In the genomic region with DNA sequence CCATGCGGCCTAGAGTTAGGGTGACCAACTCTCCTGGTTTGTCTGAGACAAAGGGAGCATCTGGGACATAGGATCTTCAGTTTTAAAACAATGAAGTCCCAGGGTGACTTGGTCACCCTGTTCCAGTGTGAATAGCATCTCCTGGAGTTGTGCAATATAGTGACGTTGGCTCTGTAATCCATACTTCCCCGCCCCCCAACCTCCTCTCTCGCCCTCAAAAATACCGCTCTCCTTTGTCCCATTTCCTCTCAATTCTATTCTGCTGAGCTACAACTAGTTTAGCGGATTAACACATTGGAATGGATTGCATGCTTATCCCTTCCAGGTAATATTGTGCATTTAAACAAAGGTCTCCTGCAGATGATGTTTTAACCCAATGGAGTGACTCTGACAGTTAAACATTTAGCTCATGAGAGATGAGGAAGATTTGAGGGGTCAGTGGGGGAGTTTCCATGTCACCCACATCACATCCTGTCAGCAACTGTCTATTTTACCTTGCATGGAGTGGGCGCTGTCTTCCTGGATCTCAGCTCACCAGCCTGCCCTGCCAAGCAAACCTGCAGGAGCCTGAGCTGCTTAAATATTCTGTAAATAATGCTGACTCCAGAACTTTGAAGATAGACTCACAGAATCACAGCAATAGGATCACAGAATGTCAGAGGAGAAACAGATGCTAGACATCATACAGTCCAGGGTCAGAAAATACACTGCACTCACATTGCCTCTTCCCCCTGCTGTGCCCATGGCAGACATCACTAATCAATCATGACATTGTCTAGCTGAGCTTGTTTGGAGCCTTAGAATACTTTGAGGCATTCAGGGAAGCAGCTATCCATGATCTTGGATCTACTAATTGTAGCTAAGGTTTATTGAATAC, we compare ENCODE assay signal across 1 cellular context.
TF ChIP-seq lines count a peak whose summit lies in the region.

No MANE protein-coding gene starts in this region.

TF ChIP-seq in HepG2, 621 proteins besides CTCF, POLR2A, EP300 and RAD21:
- TF ChIP-seq, protein P1, sequence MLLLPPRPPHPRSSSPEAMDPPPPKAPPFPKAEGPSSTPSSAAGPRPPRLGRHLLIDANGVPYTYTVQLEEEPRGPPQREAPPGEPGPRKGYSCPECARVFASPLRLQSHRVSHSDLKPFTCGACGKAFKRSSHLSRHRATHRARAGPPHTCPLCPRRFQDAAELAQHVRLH (CRISPR knock-in tag; IDR thresholded peaks at IDR 0.05; ENCODE audit: borderline replicate concordance, low read depth), result no peak
- TF ChIP-seq CEBPB (IDR thresholded peaks at IDR 0.05; ENCODE audit: borderline replicate concordance, low read depth, low read length) (peak; percentile 72; the same call in 1 of the 2 replicates), CEBPG (CRISPR knock-in tag; IDR thresholded peaks at IDR 0.05) (0 out of 2 replicates have a peak, but pooled peaks have one; percentile 13), MAFK (conservative IDR thresholded peaks at IDR 0.05 in 1 of 2, IDR thresholded peaks at IDR 0.05 in 1 of 2; ENCODE audit: low read length in 2 of 2) (peak; percentile 44 to 45; a peak in 3 of 4 replicates)
